Comparison of ENCODE assay signal across 17 cellular contexts in genomic region chr13:110638814-110639806, GRCh38. TPM values are rescaled to one million over a fixed set of nuclear protein-coding genes. Genes with fewer than 3 reads are reported as not detected.
DNase-seq lines count a peak whose midpoint lies in the region; ATAC-seq and TF ChIP-seq lines count a peak whose summit lies in the region.
"Had no signal": no experiment of that assay in that cellular context is flagged by ENCODE, and none has a peak within 500 bp of the region (broad histone marks: within the 10 kb centered on the region; RNA-seq: fewer than 3 reads in every experiment).

No MANE protein-coding gene starts in this region.

- no peak overlapping the region for H2AK5ac ChIP-seq in mesendoderm (ENCODE audit: low read length)

- peaks cover 2% of the 10 kb centered on the region for H3K4me1 ChIP-seq in mesendoderm (ENCODE audit: control insufficient read depth, low read depth, low read length)

- ATAC-seq in stimulated activated naive CD8-positive, alpha-beta T cell treated with anti-CD3 and anti-CD28 coated beads, Interleukin-15, amount 100 ng/mL, for 72 hours = peak; percentile 5
- no peak for ATAC-seq in stimulated activated naive CD8-positive, alpha-beta T cell treated with anti-CD3 and anti-CD28 coated beads, Interleukin-15, Interleukin-2, amounts not matched to agents 100 U/mL and 50 U/mL, for 24 hours
- ATAC-seq: left ventricle myocardium superior, pancreas had no signal

- no peak overlapping the region for H4K5ac ChIP-seq in mesendoderm (ENCODE audit: low read length)

- peaks cover 9% of the 10 kb centered on the region for H3K79me1 ChIP-seq in mesendoderm (ENCODE audit: low read length)

- no peak for TF ChIP-seq CTCF in GM10266 (IDR thresholded peaks at IDR 0.05; ENCODE audit: control insufficient read depth, insufficient read depth, low read depth, missing control alignments)

- H3K4me1 Mint-ChIP-seq in stimulated activated naive CD8-positive, alpha-beta T cell treated with anti-CD3 and anti-CD28 coated beads, Interleukin-15, amount 100 ng/mL, for 72 hours = peaks cover 4% of the 10 kb centered on the region
- H3K4me1 Mint-ChIP-seq in activated naive CD8-positive, alpha-beta T cell treated with anti-CD3 and anti-CD28 coated beads for 36 hours = no peaks in the 10 kb centered on the region
- H3K4me1 Mint-ChIP-seq: activated naive CD8-positive, alpha-beta T cell treated with anti-CD3 and anti-CD28 coated beads, Interleukin-2, amount 10 ng/mL, durations not matched to agents 7 days and 5 days had no signal

- peaks cover 1% of the 10 kb centered on the region for H3K79me2 ChIP-seq in mesendoderm (ENCODE audit: control insufficient read depth, insufficient read depth, low read length)

- H3K4ac ChIP-seq in mesendoderm (ENCODE audit: low read depth, low read length) = no peak overlapping the region

- H3K36me3 Mint-ChIP-seq in activated naive CD8-positive, alpha-beta T cell treated with anti-CD3 and anti-CD28 coated beads for 36 hours = peaks cover 12% of the 10 kb centered on the region

- WGBS in mesendoderm (ENCODE audit: extremely low coverage, insufficient coverage, low lambda C conversion rate) = no CpG with 5 or more reads among the region's 39 CpGs

- H3K4me3 Mint-ChIP-seq in stimulated activated naive CD8-positive, alpha-beta T cell treated with anti-CD3 and anti-CD28 coated beads, Interleukin-15, amount 100 ng/mL, for 72 hours = no peak overlapping the region
- no peak overlapping the region for H3K4me3 Mint-ChIP-seq in activated naive CD8-positive, alpha-beta T cell treated with anti-CD3 and anti-CD28 coated beads for 36 hours
- H3K4me3 Mint-ChIP-seq: activated naive CD8-positive, alpha-beta T cell treated with anti-CD3 and anti-CD28 coated beads, Interleukin-2, amount 10 ng/mL, durations not matched to agents 7 days and 5 days had no signal

- no peak overlapping the region for H3K23ac ChIP-seq in mesendoderm (ENCODE audit: low read length)

- H3K9me3 Mint-ChIP-seq in stimulated activated naive CD8-positive, alpha-beta T cell treated with anti-CD3 and anti-CD28 coated beads, Interleukin-15, amount 100 ng/mL, for 72 hours = no peaks in the 10 kb centered on the region
- H3K9me3 Mint-ChIP-seq in activated naive CD8-positive, alpha-beta T cell treated with anti-CD3 and anti-CD28 coated beads for 36 hours = no peaks in the 10 kb centered on the region
- H3K9me3 Mint-ChIP-seq: activated naive CD8-positive, alpha-beta T cell treated with anti-CD3 and anti-CD28 coated beads, Interleukin-2, amount 10 ng/mL, durations not matched to agents 7 days and 5 days had no signal

- no peak for DNase-seq in stimulated activated naive CD8-positive, alpha-beta T cell treated with anti-CD3 and anti-CD28 coated beads, Interleukin-15, amount 100 ng/mL, for 72 hours
- DNase-seq in stimulated activated naive CD8-positive, alpha-beta T cell treated with anti-CD3 and anti-CD28 coated beads, Interleukin-15, Interleukin-2, amounts not matched to agents 100 U/mL and 50 U/mL, for 24 hours = no peak
- DNase-seq in activated naive CD8-positive, alpha-beta T cell treated with anti-CD3 and anti-CD28 coated beads for 36 hours = no peak
- DNase-seq in mesendoderm (no peak), GM10266 (ENCODE audit: extremely low spot score) (no peak), amygdala (lab: John Stamatoyannopoulos, UW) (no peak), NOMO-1 (lab: John Stamatoyannopoulos, UW; ENCODE audit: unreplicated experiment in 2 of 2) (no peak), erythroblast (lab: John Stamatoyannopoulos, UW) (no peak)
- DNase-seq: activated naive CD8-positive, alpha-beta T cell treated with anti-CD3 and anti-CD28 coated beads, Interleukin-2, amount 10 ng/mL, durations not matched to agents 7 days and 5 days; esophagus squamous epithelium; KBM-7; left ventricle myocardium superior; NCI-H2081; NCI-H510A; substantia nigra had no signal

- H2BK15ac ChIP-seq in mesendoderm (replicated peaks; ENCODE audit: low read depth) = no peak overlapping the region

- peak overlapping the region; percentile 78 to 89 for H3K27ac Mint-ChIP-seq in stimulated activated naive CD8-positive, alpha-beta T cell treated with anti-CD3 and anti-CD28 coated beads, Interleukin-15, amount 100 ng/mL, for 72 hours
- peak overlapping the region; percentile 48 for H3K27ac Mint-ChIP-seq in activated naive CD8-positive, alpha-beta T cell treated with anti-CD3 and anti-CD28 coated beads for 36 hours
- H3K27ac Mint-ChIP-seq: activated naive CD8-positive, alpha-beta T cell treated with anti-CD3 and anti-CD28 coated beads, Interleukin-2, amount 10 ng/mL, durations not matched to agents 7 days and 5 days had no signal

- H3K56ac ChIP-seq in mesendoderm (ENCODE audit: low read length) = peak overlapping the region; percentile 43

- H3K4me3 ChIP-seq in mesendoderm (ENCODE audit: low read length) = no peak overlapping the region
- H3K4me3 ChIP-seq: esophagus squamous epithelium, pancreas, vagina had no signal

- H3K18ac ChIP-seq in mesendoderm (ENCODE audit: low read length) = no peak overlapping the region

- no peaks in the 10 kb centered on the region for H3K27me3 Mint-ChIP-seq in stimulated activated naive CD8-positive, alpha-beta T cell treated with anti-CD3 and anti-CD28 coated beads, Interleukin-15, amount 100 ng/mL, for 72 hours
- no peaks in the 10 kb centered on the region for H3K27me3 Mint-ChIP-seq in activated naive CD8-positive, alpha-beta T cell treated with anti-CD3 and anti-CD28 coated beads for 36 hours
- H3K27me3 Mint-ChIP-seq: activated naive CD8-positive, alpha-beta T cell treated with anti-CD3 and anti-CD28 coated beads, Interleukin-2, amount 10 ng/mL, durations not matched to agents 7 days and 5 days had no signal

- H3K27me3 ChIP-seq in mesendoderm (ENCODE audit: insufficient read depth, low read length, poor library complexity) = no peaks in the 10 kb centered on the region
- H3K27me3 ChIP-seq: esophagus squamous epithelium, pancreas, vagina had no signal

- H2BK120ac ChIP-seq in mesendoderm (ENCODE audit: low read depth, low read length) = no peak overlapping the region

- H2BK5ac ChIP-seq in mesendoderm (ENCODE audit: low read length) = no peak overlapping the region

- no peak overlapping the region for H3K9ac ChIP-seq in mesendoderm (ENCODE audit: low read length)

- no peak overlapping the region for H3K4me2 ChIP-seq in mesendoderm (ENCODE audit: low read length)

- no peak overlapping the region for H4K8ac ChIP-seq in mesendoderm (ENCODE audit: low read depth, low read length)

- no peak for TF ChIP-seq POLR2A in erythroblast (IDR thresholded peaks at IDR 0.05; ENCODE audit: low read length)

- peaks cover 17% of the 10 kb centered on the region for H3K36me3 ChIP-seq in mesendoderm (ENCODE audit: control insufficient read depth, insufficient read depth, low read length)

- H3K27ac ChIP-seq in mesendoderm (ENCODE audit: low read depth, low read length) = no peak overlapping the region
- H3K27ac ChIP-seq: pancreas, vagina had no signal

RNA-seq across cellular contexts. Expression of gene NAXD, which starts 23.8 kb away (rescaled TPM):
- 10 to 100 TPM; 20.8 to 21.1 TPM for total RNA-seq in activated naive CD8-positive, alpha-beta T cell treated with anti-CD3 and anti-CD28 coated beads for 36 hours
- polyA plus RNA-seq in mesendoderm (2013, experiment 1 of 2) = 22.1 TPM
- 22.1 TPM for polyA plus RNA-seq in mesendoderm (2013, experiment 2 of 2)
